ENCODE assay signal across 1 cellular context in the genomic region with DNA sequence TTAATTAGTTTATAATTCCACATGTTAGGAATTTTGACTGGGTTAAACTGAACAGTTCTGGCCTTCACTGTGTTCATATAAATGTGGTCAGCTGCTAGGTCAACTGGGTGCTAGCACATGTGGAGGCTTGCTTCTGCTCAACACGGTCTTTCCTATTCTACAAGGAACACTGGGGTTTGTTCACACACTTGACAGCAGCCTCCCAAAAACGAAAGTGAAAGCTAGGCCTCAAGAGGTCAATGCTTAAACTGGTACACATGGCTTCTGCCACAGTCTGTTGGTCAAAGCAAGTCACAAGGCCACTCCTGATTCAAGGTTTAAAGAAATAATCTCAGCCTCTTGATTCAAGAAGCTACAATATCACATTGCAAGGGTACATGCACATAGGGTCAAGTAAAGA.
TF ChIP-seq lines count a peak whose summit lies in the region.

No MANE protein-coding gene starts in this region.

TF ChIP-seq in SK-N-SH, 30 proteins besides CTCF, POLR2A, EP300 and RAD21 (continued from another document):
- TF ChIP-seq, protein P1, sequence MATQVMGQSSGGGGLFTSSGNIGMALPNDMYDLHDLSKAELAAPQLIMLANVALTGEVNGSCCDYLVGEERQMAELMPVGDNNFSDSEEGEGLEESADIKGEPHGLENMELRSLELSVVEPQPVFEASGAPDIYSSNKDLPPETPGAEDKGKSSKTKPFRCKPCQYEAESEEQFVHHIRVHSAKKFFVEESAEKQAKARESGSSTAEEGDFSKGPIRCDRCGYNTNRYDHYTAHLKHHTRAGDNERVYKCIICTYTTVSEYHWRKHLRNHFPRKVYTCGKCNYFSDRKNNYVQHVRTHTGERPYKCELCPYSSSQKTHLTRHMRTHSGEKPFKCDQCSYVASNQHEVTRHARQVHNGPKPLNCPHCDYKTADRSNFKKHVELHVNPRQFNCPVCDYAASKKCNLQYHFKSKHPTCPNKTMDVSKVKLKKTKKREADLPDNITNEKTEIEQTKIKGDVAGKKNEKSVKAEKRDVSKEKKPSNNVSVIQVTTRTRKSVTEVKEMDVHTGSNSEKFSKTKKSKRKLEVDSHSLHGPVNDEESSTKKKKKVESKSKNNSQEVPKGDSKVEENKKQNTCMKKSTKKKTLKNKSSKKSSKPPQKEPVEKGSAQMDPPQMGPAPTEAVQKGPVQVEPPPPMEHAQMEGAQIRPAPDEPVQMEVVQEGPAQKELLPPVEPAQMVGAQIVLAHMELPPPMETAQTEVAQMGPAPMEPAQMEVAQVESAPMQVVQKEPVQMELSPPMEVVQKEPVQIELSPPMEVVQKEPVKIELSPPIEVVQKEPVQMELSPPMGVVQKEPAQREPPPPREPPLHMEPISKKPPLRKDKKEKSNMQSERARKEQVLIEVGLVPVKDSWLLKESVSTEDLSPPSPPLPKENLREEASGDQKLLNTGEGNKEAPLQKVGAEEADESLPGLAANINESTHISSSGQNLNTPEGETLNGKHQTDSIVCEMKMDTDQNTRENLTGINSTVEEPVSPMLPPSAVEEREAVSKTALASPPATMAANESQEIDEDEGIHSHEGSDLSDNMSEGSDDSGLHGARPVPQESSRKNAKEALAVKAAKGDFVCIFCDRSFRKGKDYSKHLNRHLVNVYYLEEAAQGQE (IDR thresholded peaks at IDR 0.05; ENCODE audit: low read depth, low read length), result no peak
- TF ChIP-seq FOXM1 (IDR thresholded peaks at IDR 0.05; ENCODE audit: low read depth), result no peak
- TF ChIP-seq ELF1 (IDR thresholded peaks at IDR 0.05), result no peak
- TF ChIP-seq MXI1 (IDR thresholded peaks at IDR 0.05; ENCODE audit: low read depth, low read length), result no peak
TF ChIP-seq in SK-N-SH: peak in this region for 0.
